2 cellular contexts compared by ENCODE assay signal in genomic region chr9:121610638-121610953, GRCh38.
TF ChIP-seq lines count a peak whose summit lies in the region.

No MANE protein-coding gene starts in this region.

TF ChIP-seq in HCT116, 20 proteins besides CTCF, POLR2A, EP300 and RAD21:
- TF ChIP-seq EZH2phosphoT487 (IDR thresholded peaks at IDR 0.05; ENCODE audit: borderline replicate concordance) (no peak), CEBPB (IDR thresholded peaks at IDR 0.05; ENCODE audit: low read depth) (no peak), MAX (IDR thresholded peaks at IDR 0.05) (no peak)

TF ChIP-seq in H1, 55 proteins besides CTCF, POLR2A, EP300 and RAD21:
- TF ChIP-seq POU5F1 (IDR thresholded peaks at IDR 0.05; ENCODE audit: low read depth, low read length) (no peak), MAFK (IDR thresholded peaks at IDR 0.05; ENCODE audit: low read depth, low read length) (no peak), HDAC2 (IDR thresholded peaks at IDR 0.05; ENCODE audit: borderline replicate concordance in 1 of 2, low read depth in 2 of 2, low read length in 2 of 2) (no peak), KDM1A (IDR thresholded peaks at IDR 0.05; ENCODE audit: borderline replicate concordance, low read length) (no peak), PHF8 (conservative IDR thresholded peaks at IDR 0.05; ENCODE audit: low read depth, low read length) (no peak), SUZ12 (IDR thresholded peaks at IDR 0.05; ENCODE audit: low read length) (no peak), KDM5A (IDR thresholded peaks at IDR 0.05; ENCODE audit: low read length) (no peak)
